Comparison of ENCODE assay signal across 29 cellular contexts in the genomic region with DNA sequence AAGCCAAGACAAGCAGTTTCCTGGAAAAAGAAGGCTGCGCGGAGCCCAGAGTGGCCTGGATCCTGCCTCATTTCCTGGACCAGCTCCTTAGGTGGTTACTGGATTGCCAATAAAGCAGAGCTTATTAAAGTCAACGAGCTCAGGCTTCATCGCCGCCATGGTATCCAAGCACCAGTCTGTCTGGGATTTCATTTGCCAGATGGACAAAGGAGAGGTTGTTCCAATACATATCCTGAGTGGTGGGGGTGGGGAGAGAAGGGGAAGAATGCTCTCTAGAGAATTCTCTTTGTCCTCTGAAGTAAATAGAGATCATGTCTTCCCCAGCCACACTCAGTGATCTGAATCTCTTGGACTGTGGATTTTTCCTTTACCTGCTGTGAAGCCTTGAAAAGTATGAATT. TPM values are rescaled to one million over a fixed set of nuclear protein-coding genes. Genes with fewer than 3 reads are reported as not detected.
"Had no signal": no experiment of that assay in that cellular context is flagged by ENCODE, and none has a peak within 500 bp of the region (broad histone marks: within the 10 kb centered on the region; RNA-seq: fewer than 3 reads in every experiment).

No MANE protein-coding gene starts in this region.

- H3K79me2 ChIP-seq: hepatocyte had no signal

- H3K4me1 ChIP-seq: left ventricle myocardium inferior, neural progenitor cell, stomach, suprapubic skin, tibial nerve had no signal

- H2AFZ ChIP-seq: hepatocyte, neural progenitor cell had no signal

- H3K27ac Mint-ChIP-seq: activated CD4-positive, alpha-beta memory T cell treated with anti-CD3 and anti-CD28 coated beads, Interleukin-2, amount 10 ng/mL, durations not matched to agents 7 days and 5 days; activated CD4-positive, alpha-beta T cell treated with anti-CD3 and anti-CD28 coated beads, Interleukin-2, amount 10 ng/mL, durations not matched to agents 24 days and 14 days; activated CD8-positive, alpha-beta memory T cell treated with anti-CD3 and anti-CD28 coated beads, Interleukin-2, amount 10 ng/mL, durations not matched to agents 7 days and 5 days; activated naive CD4-positive, alpha-beta T cell treated with anti-CD3 and anti-CD28 coated beads, Interleukin-2, amount 50 U/mL, for 72 hours; activated T-helper 1 cell treated with anti-CD3 and anti-CD28 coated beads, Interleukin-12 subunit alpha, Interleukin-12 subunit beta, Interleukin-2, Interleukin-4 antibody, amounts not matched to agents 30 ng/mL and 10 ng/mL and 1 ng/mL, durations not matched to agents 14 hours and 24 hours and 36 hours; immature natural killer cell; naive thymus-derived CD8-positive, alpha-beta T cell; neural progenitor cell; stimulated activated memory B cell treated with anti-CD40 and anti-IgM and Interleukin-4, amounts not matched to agents 10 μg/mL and 1 μg/mL and 100 μg/mL, for 72 hours had no signal

- H3K9me3 Mint-ChIP-seq: activated CD4-positive, alpha-beta memory T cell treated with anti-CD3 and anti-CD28 coated beads, Interleukin-2, amount 10 ng/mL, durations not matched to agents 7 days and 5 days; activated CD4-positive, alpha-beta T cell treated with anti-CD3 and anti-CD28 coated beads, Interleukin-2, amount 10 ng/mL, durations not matched to agents 24 days and 14 days; activated naive CD4-positive, alpha-beta T cell treated with anti-CD3 and anti-CD28 coated beads, Interleukin-2, amount 50 U/mL, for 72 hours; activated T-helper 1 cell treated with anti-CD3 and anti-CD28 coated beads, Interleukin-12 subunit alpha, Interleukin-12 subunit beta, Interleukin-2, Interleukin-4 antibody, amounts not matched to agents 30 ng/mL and 10 ng/mL and 1 ng/mL, durations not matched to agents 14 hours and 24 hours and 36 hours; immature natural killer cell; mesothelial cell of epicardium; naive thymus-derived CD8-positive, alpha-beta T cell; neural progenitor cell; stimulated activated memory B cell treated with anti-CD40 and anti-IgM and Interleukin-4, amounts not matched to agents 10 μg/mL and 1 μg/mL and 100 μg/mL, for 72 hours had no signal

- H3K4me3 ChIP-seq: hepatocyte, left ventricle myocardium inferior, neural progenitor cell, stomach, suprapubic skin, tibial nerve had no signal

- H3K4me3 Mint-ChIP-seq: activated CD4-positive, alpha-beta memory T cell treated with anti-CD3 and anti-CD28 coated beads, Interleukin-2, amount 10 ng/mL, durations not matched to agents 7 days and 5 days; activated CD4-positive, alpha-beta T cell treated with anti-CD3 and anti-CD28 coated beads, Interleukin-2, amount 10 ng/mL, durations not matched to agents 24 days and 14 days; activated CD8-positive, alpha-beta memory T cell treated with anti-CD3 and anti-CD28 coated beads, Interleukin-2, amount 10 ng/mL, durations not matched to agents 7 days and 5 days; activated T-helper 1 cell treated with anti-CD3 and anti-CD28 coated beads, Interleukin-12 subunit alpha, Interleukin-12 subunit beta, Interleukin-2, Interleukin-4 antibody, amounts not matched to agents 30 ng/mL and 10 ng/mL and 1 ng/mL, durations not matched to agents 14 hours and 24 hours and 36 hours; immature natural killer cell; mesothelial cell of epicardium; naive thymus-derived CD8-positive, alpha-beta T cell; neural progenitor cell; stimulated activated memory B cell treated with anti-CD40 and anti-IgM and Interleukin-4, amounts not matched to agents 10 μg/mL and 1 μg/mL and 100 μg/mL, for 72 hours had no signal

- H3K36me3 ChIP-seq: left ventricle myocardium inferior, neural progenitor cell, stomach, suprapubic skin, tibial nerve had no signal

- H3K4me2 ChIP-seq: hepatocyte, neural progenitor cell had no signal

- H3K27ac ChIP-seq: hepatocyte, left ventricle myocardium inferior, neural progenitor cell, stomach, suprapubic skin, tibial nerve had no signal

- H3K4me1 Mint-ChIP-seq: activated CD4-positive, alpha-beta memory T cell treated with anti-CD3 and anti-CD28 coated beads, Interleukin-2, amount 10 ng/mL, durations not matched to agents 7 days and 5 days; activated CD4-positive, alpha-beta T cell treated with anti-CD3 and anti-CD28 coated beads, Interleukin-2, amount 10 ng/mL, durations not matched to agents 24 days and 14 days; activated CD8-positive, alpha-beta memory T cell treated with anti-CD3 and anti-CD28 coated beads, Interleukin-2, amount 10 ng/mL, durations not matched to agents 7 days and 5 days; immature natural killer cell; naive thymus-derived CD8-positive, alpha-beta T cell; neural progenitor cell; stimulated activated memory B cell treated with anti-CD40 and anti-IgM and Interleukin-4, amounts not matched to agents 10 μg/mL and 1 μg/mL and 100 μg/mL, for 72 hours had no signal

- H3K36me3 Mint-ChIP-seq: activated CD8-positive, alpha-beta memory T cell treated with anti-CD3 and anti-CD28 coated beads, Interleukin-2, amount 10 ng/mL, durations not matched to agents 7 days and 5 days; activated naive CD4-positive, alpha-beta T cell treated with anti-CD3 and anti-CD28 coated beads, Interleukin-2, amount 50 U/mL, for 72 hours; immature natural killer cell; mesothelial cell of epicardium; neural progenitor cell; stimulated activated memory B cell treated with anti-CD40 and anti-IgM and Interleukin-4, amounts not matched to agents 10 μg/mL and 1 μg/mL and 100 μg/mL, for 72 hours had no signal

- DNase-seq: activated CD4-positive, alpha-beta memory T cell treated with anti-CD3 and anti-CD28 coated beads, Interleukin-2, amount 10 ng/mL, durations not matched to agents 7 days and 5 days; activated CD4-positive, alpha-beta T cell treated with anti-CD3 and anti-CD28 coated beads, Interleukin-2, amount 10 ng/mL, durations not matched to agents 24 days and 14 days; activated CD8-positive, alpha-beta memory T cell treated with anti-CD3 and anti-CD28 coated beads, Interleukin-2, amount 10 ng/mL, durations not matched to agents 7 days and 5 days; aorta; central memory CD4-positive, alpha-beta T cell; dermis blood vessel endothelial cell; effector CD8-positive, alpha-beta T cell; glutamatergic neuron; immature natural killer cell; kidney glomerular epithelial cell; left ventricle myocardium inferior; naive thymus-derived CD8-positive, alpha-beta T cell; small intestine; stomach; T1000 had no signal

- ATAC-seq: activated CD8-positive, alpha-beta memory T cell treated with anti-CD3 and anti-CD28 coated beads, Interleukin-2, amount 10 ng/mL, durations not matched to agents 7 days and 5 days; activated naive CD4-positive, alpha-beta T cell treated with anti-CD3 and anti-CD28 coated beads, Interleukin-2, amount 50 U/mL, for 72 hours; naive thymus-derived CD8-positive, alpha-beta T cell; sciatic nerve; stimulated activated memory B cell treated with anti-CD40 and anti-IgM and Interleukin-4, amounts not matched to agents 10 μg/mL and 1 μg/mL and 100 μg/mL, for 72 hours had no signal

RNA-seq across cellular contexts. Expression of a gene that starts 17.8 kb away (rescaled TPM):
- total RNA-seq: activated CD4-positive, alpha-beta memory T cell treated with anti-CD3 and anti-CD28 coated beads, Interleukin-2, amount 10 ng/mL, durations not matched to agents 7 days and 5 days; activated CD4-positive, alpha-beta T cell treated with anti-CD3 and anti-CD28 coated beads, Interleukin-2, amount 10 ng/mL, durations not matched to agents 24 days and 14 days; activated CD8-positive, alpha-beta memory T cell treated with anti-CD3 and anti-CD28 coated beads, Interleukin-2, amount 10 ng/mL, durations not matched to agents 7 days and 5 days; activated naive CD4-positive, alpha-beta T cell treated with anti-CD3 and anti-CD28 coated beads, Interleukin-2, amount 50 U/mL, for 72 hours; activated T-helper 1 cell treated with anti-CD3 and anti-CD28 coated beads, Interleukin-12 subunit alpha, Interleukin-12 subunit beta, Interleukin-2, Interleukin-4 antibody, amounts not matched to agents 30 ng/mL and 10 ng/mL and 1 ng/mL, durations not matched to agents 14 hours and 24 hours and 36 hours; aorta; dermis blood vessel endothelial cell; frontal cortex; hepatocyte; left ventricle myocardium inferior; lung microvascular endothelial cell; naive thymus-derived CD8-positive, alpha-beta T cell; omental fat pad; renal cortical epithelial cell; sciatic nerve; stomach; suprapubic skin; tibial nerve had no signal
- polyA plus RNA-seq: adipose tissue; hepatocyte; immature natural killer cell; naive thymus-derived CD8-positive, alpha-beta T cell; small intestine; stomach had no signal

RNA-seq across cellular contexts. Expression of a gene that starts 18.5 kb away (rescaled TPM):
- total RNA-seq: activated CD4-positive, alpha-beta memory T cell treated with anti-CD3 and anti-CD28 coated beads, Interleukin-2, amount 10 ng/mL, durations not matched to agents 7 days and 5 days; activated CD4-positive, alpha-beta T cell treated with anti-CD3 and anti-CD28 coated beads, Interleukin-2, amount 10 ng/mL, durations not matched to agents 24 days and 14 days; activated CD8-positive, alpha-beta memory T cell treated with anti-CD3 and anti-CD28 coated beads, Interleukin-2, amount 10 ng/mL, durations not matched to agents 7 days and 5 days; activated naive CD4-positive, alpha-beta T cell treated with anti-CD3 and anti-CD28 coated beads, Interleukin-2, amount 50 U/mL, for 72 hours; activated T-helper 1 cell treated with anti-CD3 and anti-CD28 coated beads, Interleukin-12 subunit alpha, Interleukin-12 subunit beta, Interleukin-2, Interleukin-4 antibody, amounts not matched to agents 30 ng/mL and 10 ng/mL and 1 ng/mL, durations not matched to agents 14 hours and 24 hours and 36 hours; aorta; dermis blood vessel endothelial cell; frontal cortex; hepatocyte; left ventricle myocardium inferior; lung microvascular endothelial cell; naive thymus-derived CD8-positive, alpha-beta T cell; omental fat pad; renal cortical epithelial cell; sciatic nerve; stomach; suprapubic skin; tibial nerve had no signal
- polyA plus RNA-seq: adipose tissue; aorta; immature natural killer cell; naive thymus-derived CD8-positive, alpha-beta T cell; small intestine; stomach had no signal

RNA-seq across cellular contexts. Expression of a gene that starts 24.0 kb away (rescaled TPM):
- total RNA-seq: activated CD4-positive, alpha-beta memory T cell treated with anti-CD3 and anti-CD28 coated beads, Interleukin-2, amount 10 ng/mL, durations not matched to agents 7 days and 5 days; activated CD4-positive, alpha-beta T cell treated with anti-CD3 and anti-CD28 coated beads, Interleukin-2, amount 10 ng/mL, durations not matched to agents 24 days and 14 days; activated CD8-positive, alpha-beta memory T cell treated with anti-CD3 and anti-CD28 coated beads, Interleukin-2, amount 10 ng/mL, durations not matched to agents 7 days and 5 days; activated naive CD4-positive, alpha-beta T cell treated with anti-CD3 and anti-CD28 coated beads, Interleukin-2, amount 50 U/mL, for 72 hours; activated T-helper 1 cell treated with anti-CD3 and anti-CD28 coated beads, Interleukin-12 subunit alpha, Interleukin-12 subunit beta, Interleukin-2, Interleukin-4 antibody, amounts not matched to agents 30 ng/mL and 10 ng/mL and 1 ng/mL, durations not matched to agents 14 hours and 24 hours and 36 hours; aorta; dermis blood vessel endothelial cell; frontal cortex; left ventricle myocardium inferior; lung microvascular endothelial cell; naive thymus-derived CD8-positive, alpha-beta T cell; omental fat pad; sciatic nerve; suprapubic skin; tibial nerve had no signal
- polyA plus RNA-seq: adipose tissue; immature natural killer cell; naive thymus-derived CD8-positive, alpha-beta T cell had no signal
